Comparison of ENCODE assay signal across 8 cellular contexts in genomic region chr7:75617634-75618234, GRCh38.
A peak's percentile ranks its signal among the peaks of the same experiment; 100 is the strongest.
DNase-seq lines count a peak whose midpoint lies in the region; ATAC-seq and TF ChIP-seq lines count a peak whose summit lies in the region.

No MANE protein-coding gene starts in this region.

- H3K36me3 ChIP-seq in HUES6 (ENCODE audit: control insufficient read depth, insufficient read depth, low read length) (peaks cover 10% of the 10 kb centered on the region), gastroesophageal sphincter (peaks cover 0 to 8% of the 10 kb centered on the region in 2 donors)

- 85 to 88% methylated on average over 5 of the region's 12 CpGs for WGBS in gastroesophageal sphincter (ENCODE audit: low coverage in 1 of 2), 2 donors

- TF ChIP-seq POLR2A in gastroesophageal sphincter (IDR thresholded peaks at IDR 0.05) = no peak

- H3K9ac ChIP-seq in HUES6 (ENCODE audit: low read length) = no peak overlapping the region

- DNase-seq in activated CD4-positive, alpha-beta T cell treated with anti-CD3 and anti-CD28 coated beads, Interleukin-2, amount 50 U/mL, for 48 hours = peak; percentile 47 to 54
- peak; percentile 55 for DNase-seq in stimulated activated CD4-positive, alpha-beta T cell treated with anti-CD3 and anti-CD28 coated beads, Interleukin-15, amount 100 ng/mL, for 24 hours
- DNase-seq in AG20443 (ENCODE audit: low spot score) (no peak), ureter (ENCODE audit: low spot score) (no peak), DMS79 treated with DMSO at 0.1 percent for 48 hours (lab: John Stamatoyannopoulos, UW) (no peak)

- no peaks in the 10 kb centered on the region for H3K9me3 ChIP-seq in HUES6 (ENCODE audit: control insufficient read depth, insufficient read depth, low read depth, low read length)
- H3K9me3 ChIP-seq in gastroesophageal sphincter = no peaks in the 10 kb centered on the region

- no peak for TF ChIP-seq CTCF in gastroesophageal sphincter (IDR thresholded peaks at IDR 0.05)

- TF ChIP-seq EP300 in gastroesophageal sphincter (IDR thresholded peaks at IDR 0.05) = no peak

- H3K4me1 ChIP-seq in HUES6 (ENCODE audit: control insufficient read depth, insufficient read depth, low read length) = no peaks in the 10 kb centered on the region
- no peaks in the 10 kb centered on the region for H3K4me1 ChIP-seq in gastroesophageal sphincter

- ATAC-seq in gastroesophageal sphincter (peak; percentile 80), GM19351 (IDR thresholded peaks at IDR 0.05; ENCODE audit: unreplicated experiment) (no peak)

- H3K27ac ChIP-seq in HUES6 (ENCODE audit: low read depth, low read length) (peak overlapping the region; percentile 26; the same call in 1 of the 2 replicates), gastroesophageal sphincter (peak overlapping the region in 1 of 4 donors; percentile 7)

- H3K4me3 ChIP-seq in HUES6 (ENCODE audit: low read depth, low read length) (no peak overlapping the region), gastroesophageal sphincter (no peak overlapping the region)

- H3K27me3 ChIP-seq in HUES6 (ENCODE audit: control insufficient read depth, insufficient read depth, low read length) (no peaks in the 10 kb centered on the region), gastroesophageal sphincter (no peaks in the 10 kb centered on the region)

Comparison
In these comparisons a context has a peak if more than half of its experiments do, and no peak if none do; other contexts are left out.
1. DNase-seq: peak in activated CD4-positive, alpha-beta T cell treated with anti-CD3 and anti-CD28 coated beads, Interleukin-2, amount 50 U/mL, for 48 hours (2 of 2) and stimulated activated CD4-positive, alpha-beta T cell treated with anti-CD3 and anti-CD28 coated beads, Interleukin-15, amount 100 ng/mL, for 24 hours (single experiment); none in AG20443 (single experiment), ureter (single experiment) and DMS79 treated with DMSO at 0.1 percent for 48 hours (single experiment).